17 cellular contexts compared by ENCODE assay signal in genomic region chr21:45374826-45375455, GRCh38.
"Had no signal": no experiment of that assay in that cellular context is flagged by ENCODE, and none has a peak within 500 bp of the region (broad histone marks: within the 10 kb centered on the region; RNA-seq: fewer than 3 reads in every experiment).

No MANE protein-coding gene starts in this region.

- DNase-seq: activated CD4-positive, alpha-beta T cell treated with anti-CD3 and anti-CD28 coated beads, Interleukin-2, amount 50 U/mL, for 48 hours; activated CD4-positive, CD25-positive, alpha-beta regulatory T cell treated with anti-CD3 and anti-CD28 coated beads, Interleukin-2, amount 50 U/mL, for 72 hours; activated naive CD4-positive, alpha-beta T cell treated with anti-CD3 and anti-CD28 coated beads, Interleukin-2, amount 10 ng/mL, durations not matched to agents 7 days and 5 days; caudate nucleus; hippocampal formation; naive B cell; SK-N-SH; stimulated activated CD4-positive, alpha-beta T cell treated with anti-CD3 and anti-CD28 coated beads, Interleukin-2, amount 100 ng/mL, for 48 hours; stimulated activated naive CD4-positive, alpha-beta T cell; T-helper 1 cell had no signal

- H3K4me3 Mint-ChIP-seq: activated naive CD4-positive, alpha-beta T cell treated with anti-CD3 and anti-CD28 coated beads, Interleukin-2, amount 10 ng/mL, durations not matched to agents 7 days and 5 days had no signal

- H3K4me1 ChIP-seq: prostate gland, tibial artery had no signal

- H3K9me3 Mint-ChIP-seq: activated naive CD4-positive, alpha-beta T cell treated with anti-CD3 and anti-CD28 coated beads, Interleukin-2, amount 10 ng/mL, durations not matched to agents 7 days and 5 days had no signal

- H3K36me3 Mint-ChIP-seq: activated naive CD4-positive, alpha-beta T cell treated with anti-CD3 and anti-CD28 coated beads, Interleukin-2, amount 10 ng/mL, durations not matched to agents 7 days and 5 days; naive B cell had no signal

- H3K9me3 ChIP-seq: esophagus muscularis mucosa, neutrophil, prostate gland, SK-N-SH, tibial artery had no signal

- H3K27ac Mint-ChIP-seq: activated naive CD4-positive, alpha-beta T cell treated with anti-CD3 and anti-CD28 coated beads, Interleukin-2, amount 10 ng/mL, durations not matched to agents 7 days and 5 days; activated T-helper 2 cell treated with anti-CD3 and anti-CD28 coated beads, Interferon-gamma antibody, Interleukin-2, Interleukin-4, amounts not matched to agents 10 μg/mL and 5 μg/mL and 100 μg/mL, durations not matched to agents 14 hours and 24 hours and 36 hours; naive B cell had no signal

- H3K4me3 ChIP-seq: coronary artery, esophagus muscularis mucosa, lung, prostate gland, tibial artery had no signal

- H3K27ac ChIP-seq: coronary artery, esophagus muscularis mucosa, neutrophil, prostate gland, tibial artery had no signal

- H3K36me3 ChIP-seq: esophagus muscularis mucosa, neutrophil, prostate gland, tibial artery had no signal

- H3K27me3 ChIP-seq: esophagus muscularis mucosa, tibial artery had no signal
